ENCODE assay signal across 22 cellular contexts in genomic region chr18:62812242-62812641, GRCh38.
A peak's percentile ranks its signal among the peaks of the same experiment; 100 is the strongest.
DNase-seq lines count a peak whose midpoint lies in the region; ATAC-seq and TF ChIP-seq lines count a peak whose summit lies in the region.
"Had no signal": no experiment of that assay in that cellular context is flagged by ENCODE, and none has a peak within 500 bp of the region (broad histone marks: within the 10 kb centered on the region; RNA-seq: fewer than 3 reads in every experiment).

No MANE protein-coding gene starts in this region.

- H4K20me1 ChIP-seq in Loucy (ENCODE audit: insufficient read depth, low read length, poor library complexity, severe bottlenecking) (no peaks in the 10 kb centered on the region), smooth muscle cell (ENCODE audit: low read depth) (peaks cover 13% of the 10 kb centered on the region)

- no peak overlapping the region for H3K9ac ChIP-seq in Loucy (ENCODE audit: low read depth, low read length, poor library complexity, severe bottlenecking)
- H3K9ac ChIP-seq in smooth muscle cell (ENCODE audit: low read depth): no peak overlapping the region
- H3K9ac ChIP-seq: SK-N-SH had no signal

- H3K9me3 ChIP-seq in Loucy (ENCODE audit: insufficient read depth, low read depth, low read length): no peaks in the 10 kb centered on the region
- no peaks in the 10 kb centered on the region for H3K9me3 ChIP-seq in right lobe of liver
- no peaks in the 10 kb centered on the region for H3K9me3 ChIP-seq in smooth muscle cell (replicated peaks; ENCODE audit: low read depth)
- H3K9me3 ChIP-seq in ascending aorta: no peaks in the 10 kb centered on the region
- H3K9me3 ChIP-seq: colonic mucosa, SK-N-SH had no signal

- TF ChIP-seq CTCF in Loucy (conservative IDR thresholded peaks at IDR 0.05; ENCODE audit: low read length) (no peak), choroid plexus epithelial cell (conservative IDR thresholded peaks at IDR 0.05; ENCODE audit: low read depth, low read length) (no peak), right lobe of liver (IDR thresholded peaks at IDR 0.05) (no peak), smooth muscle cell (IDR thresholded peaks at IDR 0.05; ENCODE audit: borderline replicate concordance, insufficient read depth, poor library complexity, severe bottlenecking) (no peak), ascending aorta (IDR thresholded peaks at IDR 0.05) (no peak)

- peak; percentile 46 to 68 (median 60) for ATAC-seq in right lobe of liver
- ATAC-seq in HG03108 (IDR thresholded peaks at IDR 0.05; ENCODE audit: unreplicated experiment): no peak
- ATAC-seq: activated CD8-positive, alpha-beta memory T cell treated with anti-CD3 and anti-CD28 coated beads, Interleukin-2, amount 10 ng/mL, durations not matched to agents 7 days and 5 days; HCT116; natural killer cell treated with Interleukin-12 subunit alpha and Interleukin-12 subunit beta and Interleukin-15 and Interleukin-18, amount 100 ng/mL, for 72 hours had no signal

- WGBS in right lobe of liver (ENCODE audit: insufficient coverage, low coverage, low lambda C conversion rate, missing lambda C conversion rate): 48% methylated on average over 3 of the region's 3 CpGs
- WGBS in smooth muscle cell (ENCODE audit: low lambda C conversion rate): 36% methylated on average over 3 of the region's 3 CpGs

- peaks cover 44% of the 10 kb centered on the region for H3K4me1 ChIP-seq in Loucy (ENCODE audit: insufficient read depth, low read length, poor library complexity, severe bottlenecking)
- peaks cover 0 to 10% (median 4%) of the 10 kb centered on the region in 4 donors for H3K4me1 ChIP-seq in right lobe of liver
- peaks cover 35% of the 10 kb centered on the region for H3K4me1 ChIP-seq in smooth muscle cell (ENCODE audit: low read depth)
- H3K4me1 ChIP-seq in ascending aorta: no peaks in the 10 kb centered on the region

- no peaks in the 10 kb centered on the region for H3K9me2 ChIP-seq in Loucy (replicated peaks; ENCODE audit: low read depth, low read length)
- H3K9me2 ChIP-seq: SK-N-SH had no signal

- no peaks in the 10 kb centered on the region for H3K36me3 ChIP-seq in Loucy (ENCODE audit: insufficient read depth, low read length)
- H3K36me3 ChIP-seq in right lobe of liver: no peaks in the 10 kb centered on the region
- H3K36me3 ChIP-seq in smooth muscle cell (ENCODE audit: low read depth): no peaks in the 10 kb centered on the region
- no peaks in the 10 kb centered on the region for H3K36me3 ChIP-seq in ascending aorta
- H3K36me3 ChIP-seq: colonic mucosa had no signal

- peaks cover 7% of the 10 kb centered on the region; the same call in 1 of the 2 replicates for H3F3A ChIP-seq in Loucy (ENCODE audit: low read depth)
- peaks cover 24% of the 10 kb centered on the region for H3F3A ChIP-seq in smooth muscle cell (ENCODE audit: low read depth)

- H3K79me2 ChIP-seq in Loucy (ENCODE audit: insufficient read depth, low read length) (peaks cover 68% of the 10 kb centered on the region), smooth muscle cell (ENCODE audit: low read depth) (peaks cover 3% of the 10 kb centered on the region)

- peak overlapping the region; percentile 40 for H3K4me2 ChIP-seq in Loucy (ENCODE audit: low read depth, low read length, poor library complexity, severe bottlenecking)
- peak overlapping the region; percentile 13 for H3K4me2 ChIP-seq in smooth muscle cell
- H3K4me2 ChIP-seq: SK-N-SH had no signal

- TF ChIP-seq POLR2A in right lobe of liver (IDR thresholded peaks at IDR 0.05): no peak

- H3K4me3 ChIP-seq in Loucy (ENCODE audit: low read length, poor library complexity, severe bottlenecking) (no peak overlapping the region), choroid plexus epithelial cell (ENCODE audit: low read depth, low read length) (no peak overlapping the region), right lobe of liver (no peak overlapping the region), smooth muscle cell (no peak overlapping the region), ascending aorta (no peak overlapping the region)
- H3K4me3 ChIP-seq: colonic mucosa had no signal

- H3K27ac ChIP-seq in right lobe of liver (no peak overlapping the region), smooth muscle cell (ENCODE audit: low read depth) (no peak overlapping the region), ascending aorta (no peak overlapping the region)
- H3K27ac ChIP-seq: colonic mucosa, VCaP had no signal

- H3K27me3 ChIP-seq in Loucy (ENCODE audit: insufficient read depth, low read length, poor library complexity, severe bottlenecking) (no peaks in the 10 kb centered on the region), right lobe of liver (no peaks in the 10 kb centered on the region), smooth muscle cell (ENCODE audit: low read depth) (no peaks in the 10 kb centered on the region), ascending aorta (no peaks in the 10 kb centered on the region)
- H3K27me3 ChIP-seq: colonic mucosa had no signal

- H2AFZ ChIP-seq in Loucy (ENCODE audit: low read length) (no peak overlapping the region), smooth muscle cell (ENCODE audit: low read depth) (no peak overlapping the region)

- intact Hi-C loops in right lobe of liver (cut with DNase I) (no loop called here), ascending aorta (cut with DNase I) (no loop called here)

- DNase-seq in choroid plexus epithelial cell (ENCODE audit: low read depth) (peak; percentile 76), right lobe of liver (no peak), smooth muscle cell (lab: John Stamatoyannopoulos, UW; ENCODE audit: unreplicated experiment) (no peak), NCI-H345 (lab: John Stamatoyannopoulos, UW) (no peak), NCI-H345 treated with DMSO at 0.1 percent for 48 hours (lab: John Stamatoyannopoulos, UW; ENCODE audit: unreplicated experiment) (no peak), ascending aorta (ENCODE audit: low spot score in 2 of 2) (no peak)
- DNase-seq: activated CD4-positive, alpha-beta T cell treated with anti-CD3 and anti-CD28 coated beads, Interleukin-2, amount 10 ng/mL, durations not matched to agents 7 days and 5 days; activated CD8-positive, alpha-beta memory T cell treated with anti-CD3 and anti-CD28 coated beads, Interleukin-2, amount 10 ng/mL, durations not matched to agents 7 days and 5 days; CD4-positive, alpha-beta T cell; colonic mucosa; endodermal cell; glutamatergic neuron; midbrain; NCI-H1092 treated with DMSO at 0.1 percent for 48 hours; NCI-H2029; NCI-H446 treated with DMSO at 0.1 percent for 48 hours; SK-N-SH had no signal
